Comparison of ENCODE assay signal across 22 cellular contexts in genomic region chr11:135004495-135004894, GRCh38.
"Had no signal": no experiment of that assay in that cellular context is flagged by ENCODE, and none has a peak within 500 bp of the region (broad histone marks: within the 10 kb centered on the region; RNA-seq: fewer than 3 reads in every experiment).

No MANE protein-coding gene starts in this region.

- H3K4me3 Mint-ChIP-seq: activated CD4-positive, alpha-beta T cell treated with anti-CD3 and anti-CD28 coated beads, Interleukin-2, amount 10 ng/mL, durations not matched to agents 24 days and 14 days; activated CD8-positive, alpha-beta T cell treated with anti-CD3 and anti-CD28 coated beads for 36 hours; activated naive CD8-positive, alpha-beta T cell treated with anti-CD3 and anti-CD28 coated beads, Interleukin-2, amount 10 ng/mL, durations not matched to agents 7 days and 5 days; central memory CD8-positive, alpha-beta T cell; naive thymus-derived CD4-positive, alpha-beta T cell had no signal

- H3K27ac Mint-ChIP-seq: activated CD4-positive, alpha-beta T cell treated with anti-CD3 and anti-CD28 coated beads, Interleukin-2, amount 10 ng/mL, durations not matched to agents 24 days and 14 days; activated CD8-positive, alpha-beta T cell treated with anti-CD3 and anti-CD28 coated beads for 36 hours; activated naive CD8-positive, alpha-beta T cell treated with anti-CD3 and anti-CD28 coated beads, Interleukin-2, amount 10 ng/mL, durations not matched to agents 7 days and 5 days; activated T-helper 2 cell treated with anti-CD3 and anti-CD28 coated beads, Interferon-gamma antibody, Interleukin-2, Interleukin-4, amounts not matched to agents 10 μg/mL and 5 μg/mL and 100 μg/mL, durations not matched to agents 14 hours and 24 hours and 36 hours; naive thymus-derived CD4-positive, alpha-beta T cell had no signal

- H3K27me3 Mint-ChIP-seq: activated CD4-positive, alpha-beta T cell treated with anti-CD3 and anti-CD28 coated beads, Interleukin-2, amount 10 ng/mL, durations not matched to agents 24 days and 14 days; activated naive CD8-positive, alpha-beta T cell treated with anti-CD3 and anti-CD28 coated beads, Interleukin-2, amount 10 ng/mL, durations not matched to agents 7 days and 5 days had no signal

- H3K4me3 ChIP-seq: body of pancreas, colonic mucosa, gastroesophageal sphincter, heart left ventricle, thyroid gland had no signal

- DNase-seq: activated CD4-positive, alpha-beta T cell treated with anti-CD3 and anti-CD28 coated beads, Interleukin-2, amount 10 ng/mL, durations not matched to agents 24 days and 14 days; activated CD8-positive, alpha-beta T cell treated with anti-CD3 and anti-CD28 coated beads for 36 hours; activated naive CD4-positive, alpha-beta T cell treated with Interleukin-2 at 50 U/mL for 16 hours; activated naive CD8-positive, alpha-beta T cell treated with anti-CD3 and anti-CD28 coated beads, Interleukin-2, amount 10 ng/mL, durations not matched to agents 7 days and 5 days; activated T-cell treated with anti-CD3 and anti-CD28 coated beads, Interleukin-2, amount 50 U/mL, for 1 hour; amygdala; body of pancreas; colonic mucosa; erythroblast; heart left ventricle; kidney glomerular epithelial cell; mesenchymal stem cell; naive thymus-derived CD4-positive, alpha-beta T cell; stimulated activated CD4-positive, alpha-beta T cell treated with anti-CD3 and anti-CD28 coated beads, Interleukin-12 subunit alpha, Interleukin-12 subunit beta, amount 100 ng/mL, for 4 hours; stimulated activated CD4-positive, alpha-beta T cell treated with anti-CD3 and anti-CD28 coated beads, Interleukin-1b, Interleukin-23, amount 100 ng/mL, for 48 hours; stimulated activated naive CD4-positive, alpha-beta T cell treated with Interleukin-2 at 50 U/mL for 16 hours; thyroid gland had no signal

- H3K4me1 Mint-ChIP-seq: activated CD4-positive, alpha-beta T cell treated with anti-CD3 and anti-CD28 coated beads, Interleukin-2, amount 10 ng/mL, durations not matched to agents 24 days and 14 days; activated naive CD8-positive, alpha-beta T cell treated with anti-CD3 and anti-CD28 coated beads, Interleukin-2, amount 10 ng/mL, durations not matched to agents 7 days and 5 days; central memory CD8-positive, alpha-beta T cell had no signal

- H3K9me3 Mint-ChIP-seq: activated CD4-positive, alpha-beta T cell treated with anti-CD3 and anti-CD28 coated beads, Interleukin-2, amount 10 ng/mL, durations not matched to agents 24 days and 14 days; activated CD8-positive, alpha-beta T cell treated with anti-CD3 and anti-CD28 coated beads for 36 hours; activated naive CD8-positive, alpha-beta T cell treated with anti-CD3 and anti-CD28 coated beads, Interleukin-2, amount 10 ng/mL, durations not matched to agents 7 days and 5 days; activated T-helper 2 cell treated with anti-CD3 and anti-CD28 coated beads, Interferon-gamma antibody, Interleukin-2, Interleukin-4, amounts not matched to agents 10 μg/mL and 5 μg/mL and 100 μg/mL, durations not matched to agents 14 hours and 24 hours and 36 hours; central memory CD8-positive, alpha-beta T cell had no signal

- H3K36me3 ChIP-seq: colonic mucosa, gastroesophageal sphincter, heart left ventricle, neutrophil, thyroid gland had no signal

- H3K27me3 ChIP-seq: body of pancreas, colonic mucosa, neutrophil, thyroid gland had no signal

- H3K27ac ChIP-seq: body of pancreas, colonic mucosa, gastroesophageal sphincter, heart left ventricle, neutrophil, parathyroid adenoma, thyroid gland had no signal

- H3K36me3 Mint-ChIP-seq: activated naive CD8-positive, alpha-beta T cell treated with anti-CD3 and anti-CD28 coated beads, Interleukin-2, amount 10 ng/mL, durations not matched to agents 7 days and 5 days; naive thymus-derived CD4-positive, alpha-beta T cell had no signal
